ENCODE assay signal across 8 cellular contexts in the genomic region with DNA sequence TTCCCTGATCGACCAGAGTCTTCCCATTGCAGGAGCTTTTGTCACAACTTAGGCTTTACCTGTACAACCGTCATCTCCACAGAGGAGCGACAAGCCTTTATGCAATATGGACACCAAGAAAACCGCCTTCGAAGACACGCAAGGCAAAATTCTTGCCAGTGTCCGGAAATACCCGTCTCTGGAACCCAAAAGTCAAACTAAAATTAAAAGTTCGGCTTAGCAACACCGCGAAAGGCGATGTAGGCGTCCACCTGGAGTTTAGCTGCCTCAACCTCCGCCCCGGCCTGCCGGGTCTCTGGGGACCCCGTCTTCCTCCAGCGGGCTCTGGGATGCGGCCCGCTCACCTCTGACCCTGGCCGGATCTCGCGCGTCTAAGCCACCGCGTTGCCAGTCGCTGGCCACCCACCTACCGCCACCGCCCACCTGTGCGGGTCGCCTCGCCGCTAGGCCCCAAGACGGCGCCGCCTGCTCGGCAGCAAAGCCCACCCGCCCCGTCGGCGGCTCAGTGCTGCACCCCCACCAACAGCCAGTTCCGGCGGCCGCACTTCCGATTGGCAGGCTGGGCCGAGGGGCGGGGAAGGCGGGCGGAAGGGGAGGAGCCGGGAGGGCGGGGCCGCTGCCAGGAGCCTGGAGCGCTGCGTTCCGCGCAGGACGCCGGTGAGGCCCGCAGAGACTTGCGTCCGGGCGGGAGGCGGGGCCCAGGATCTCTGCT. TPM values are rescaled to one million over a fixed set of nuclear protein-coding genes. Genes with fewer than 3 reads are reported as not detected.
DNase-seq lines count a peak whose midpoint lies in the region; ATAC-seq and TF ChIP-seq lines count a peak whose summit lies in the region.

A gene (minus strand): TSS at position 553 of the 712 bp plus-strand sequence. CDS start 8,198 bp downstream, outside the sequence.

- H3K27ac Mint-ChIP-seq in activated T-helper 2 cell treated with anti-CD3 and anti-CD28 coated beads, Interferon-gamma antibody, Interleukin-2, Interleukin-4, amounts not matched to agents 10 μg/mL and 5 μg/mL and 100 μg/mL, durations not matched to agents 14 hours and 24 hours and 36 hours: peak within 1 kb of the TSS; percentile 94
- H3K27ac Mint-ChIP-seq in natural killer cell: peak within 1 kb of the TSS; percentile 96 to 99

- peak within 1 kb of the TSS; percentile 96 for H3K4me3 Mint-ChIP-seq in activated T-helper 2 cell treated with anti-CD3 and anti-CD28 coated beads, Interferon-gamma antibody, Interleukin-2, Interleukin-4, amounts not matched to agents 10 μg/mL and 5 μg/mL and 100 μg/mL, durations not matched to agents 14 hours and 24 hours and 36 hours (ENCODE audit: low read depth)
- H3K4me3 Mint-ChIP-seq in natural killer cell: peak within 1 kb of the TSS; percentile 95

- no peak for TF ChIP-seq CTCF in LNCaP clone FGC (IDR thresholded peaks at IDR 0.05; ENCODE audit: control insufficient read depth, extremely low read depth, insufficient read depth)
- no peak for TF ChIP-seq CTCF in RWPE2 (IDR thresholded peaks at IDR 0.05; ENCODE audit: poor library complexity, severe bottlenecking)
- TF ChIP-seq CTCF in fibroblast of mammary gland (conservative IDR thresholded peaks at IDR 0.05; ENCODE audit: control insufficient read depth, insufficient read depth, low read depth, low read length): no peak
- TF ChIP-seq CTCF in natural killer cell (IDR thresholded peaks at IDR 0.05): no peak

- no peaks in the 10 kb centered on the region for H3K4me1 ChIP-seq in RWPE2 (ENCODE audit: insufficient read depth, poor library complexity, severe bottlenecking)

- no peaks in the 10 kb centered on the region for H3K9me3 ChIP-seq in RWPE2 (ENCODE audit: severe bottlenecking)

- H3K4me3 ChIP-seq in LNCaP clone FGC (ENCODE audit: low read depth, low read length) (peak within 1 kb of the TSS; percentile 82), RWPE2 (ENCODE audit: severe bottlenecking) (peak within 1 kb of the TSS; percentile 70), fibroblast of mammary gland (ENCODE audit: control insufficient read depth, low read depth, low read length) (peak within 1 kb of the TSS; percentile 78)

- no peaks in the 10 kb centered on the region for H3K9me3 Mint-ChIP-seq in activated T-helper 2 cell treated with anti-CD3 and anti-CD28 coated beads, Interferon-gamma antibody, Interleukin-2, Interleukin-4, amounts not matched to agents 10 μg/mL and 5 μg/mL and 100 μg/mL, durations not matched to agents 14 hours and 24 hours and 36 hours
- no peaks in the 10 kb centered on the region for H3K9me3 Mint-ChIP-seq in natural killer cell

- H3K36me3 Mint-ChIP-seq in activated T-helper 2 cell treated with anti-CD3 and anti-CD28 coated beads, Interferon-gamma antibody, Interleukin-2, Interleukin-4, amounts not matched to agents 10 μg/mL and 5 μg/mL and 100 μg/mL, durations not matched to agents 14 hours and 24 hours and 36 hours (ENCODE audit: low read depth): peaks cover 40% of the 10 kb centered on the region
- H3K36me3 Mint-ChIP-seq in natural killer cell: no peaks in the 10 kb centered on the region

- H3K27ac ChIP-seq in RWPE2 (ENCODE audit: poor library complexity, severe bottlenecking): peak within 1 kb of the TSS; percentile 57

- H3K27me3 ChIP-seq in RWPE2 (ENCODE audit: insufficient read depth, poor library complexity, severe bottlenecking): no peaks in the 10 kb centered on the region

- ATAC-seq in RWPE2 (ENCODE audit: low read depth) (peak; percentile 97), natural killer cell (peak; percentile 96 to 100 (median 97))

- H3K4me1 Mint-ChIP-seq in activated T-helper 2 cell treated with anti-CD3 and anti-CD28 coated beads, Interferon-gamma antibody, Interleukin-2, Interleukin-4, amounts not matched to agents 10 μg/mL and 5 μg/mL and 100 μg/mL, durations not matched to agents 14 hours and 24 hours and 36 hours (ENCODE audit: low read depth): peaks cover 18% of the 10 kb centered on the region
- H3K4me1 Mint-ChIP-seq in natural killer cell: peaks cover 26 to 32% of the 10 kb centered on the region in 2 donors

- peaks cover 11% of the 10 kb centered on the region; the same call in 1 of the 2 replicates for H3K36me3 ChIP-seq in RWPE2 (ENCODE audit: low read depth)

- peak; percentile 90 for DNase-seq in ELF-1 (ENCODE audit: low read depth, low spot score)
- DNase-seq in H4 (ENCODE audit: low spot score): peak; percentile 58
- DNase-seq in LNCaP clone FGC (ENCODE audit: low read depth): peak; percentile 59
- peak; percentile 85 for DNase-seq in RWPE2 (ENCODE audit: low spot score)
- DNase-seq in activated T-helper 2 cell treated with anti-CD3 and anti-CD28 coated beads, Interferon-gamma antibody, Interleukin-2, Interleukin-4, amounts not matched to agents 10 μg/mL and 5 μg/mL and 100 μg/mL, durations not matched to agents 14 hours and 24 hours and 36 hours (ENCODE audit: low spot score): peak; percentile 86
- peak; percentile 83 for DNase-seq in fibroblast of mammary gland (ENCODE audit: low read depth)
- peak; percentile 88 for DNase-seq in natural killer cell
- DNase-seq in stimulated activated naive CD4-positive, alpha-beta T cell (lab: John Stamatoyannopoulos, UW): peak; percentile 86 to 94 (median 92)

- H3K27me3 Mint-ChIP-seq in activated T-helper 2 cell treated with anti-CD3 and anti-CD28 coated beads, Interferon-gamma antibody, Interleukin-2, Interleukin-4, amounts not matched to agents 10 μg/mL and 5 μg/mL and 100 μg/mL, durations not matched to agents 14 hours and 24 hours and 36 hours (ENCODE audit: low read depth): peaks cover 7% of the 10 kb centered on the region
- peaks cover 9 to 27% of the 10 kb centered on the region in 2 donors for H3K27me3 Mint-ChIP-seq in natural killer cell (ENCODE audit: low read depth in 2 of 2)

- intact Hi-C loops in activated T-helper 2 cell treated with anti-CD3 and anti-CD28 coated beads, Interferon-gamma antibody, Interleukin-2, Interleukin-4, amounts not matched to agents 10 μg/mL and 5 μg/mL and 100 μg/mL, durations not matched to agents 14 hours and 24 hours and 36 hours (cut with micrococcal nuclease): loop anchor here (1.0 to 2.0 kb wide), 2 partner anchors 59 to 240 kb away; a partner anchor contains a TSS
- intact Hi-C loops in natural killer cell (cut with micrococcal nuclease): loop anchor here (1.0 kb wide), 1 partner anchor 60 kb away; a partner anchor contains a TSS

RNA-seq across cellular contexts. Expression of the gene that starts here (rescaled TPM):
- total RNA-seq in H4 (2014; rRNA removed; shearing (Covaris generic)): 23.8 and 24.5 TPM in 2 replicates
- 75.8 and 77.8 TPM in 2 replicates for total RNA-seq in activated T-helper 2 cell treated with anti-CD3 and anti-CD28 coated beads, Interferon-gamma antibody, Interleukin-2, Interleukin-4, amounts not matched to agents 10 μg/mL and 5 μg/mL and 100 μg/mL, durations not matched to agents 14 hours and 24 hours and 36 hours
- 10 to 100 TPM; 59.8 to 84.7 (median 64.6) TPM for total RNA-seq in natural killer cell

Comparison
In these comparisons a context has a peak if more than half of its experiments do, and no peak if none do; other contexts are left out.
1. Peak in every context shown above with its lines: DNase-seq, ATAC-seq, H3K4me3 ChIP-seq and H3K27ac ChIP-seq.